Comparison of ENCODE assay signal across 8 cellular contexts in genomic region chr6:77466055-77467028, GRCh38. TPM values are rescaled to one million over a fixed set of nuclear protein-coding genes. Genes with fewer than 3 reads are reported as not detected.
DNase-seq lines count a peak whose midpoint lies in the region; ATAC-seq, FAIRE-seq and TF ChIP-seq lines count a peak whose summit lies in the region.

No MANE protein-coding gene starts in this region.

- H3K27me3 ChIP-seq in A673 (replicated peaks; ENCODE audit: insufficient read depth, low read depth, low read length, poor library complexity) (peaks cover 67% of the 10 kb centered on the region), astrocyte (ENCODE audit: insufficient read depth, low read length) (no peaks in the 10 kb centered on the region), hepatocyte (peaks cover 38% of the 10 kb centered on the region)

- H3K36me3 Mint-ChIP-seq in astrocyte (ENCODE audit: low read depth, unreplicated experiment): no peaks in the 10 kb centered on the region

- H3K36me3 ChIP-seq in A673 (ENCODE audit: insufficient read depth, low read length, poor library complexity, severe bottlenecking): no peaks in the 10 kb centered on the region
- H3K36me3 ChIP-seq in astrocyte (ENCODE audit: insufficient read depth, low read length): no peaks in the 10 kb centered on the region
- H3K36me3 ChIP-seq in hepatocyte (replicated peaks; ENCODE audit: insufficient read depth, low read depth): no peaks in the 10 kb centered on the region

- H3K79me2 ChIP-seq in astrocyte (ENCODE audit: insufficient read depth, low read length): peaks cover 20% of the 10 kb centered on the region
- no peaks in the 10 kb centered on the region for H3K79me2 ChIP-seq in hepatocyte

- peak overlapping the region; percentile 93 for H3K4me3 Mint-ChIP-seq in astrocyte (ENCODE audit: unreplicated experiment)

- H3K9ac ChIP-seq in astrocyte (ENCODE audit: low read length): peak overlapping the region; percentile 81

- H3K9me3 ChIP-seq in A673 (ENCODE audit: low read depth, low read length, poor library complexity, severe bottlenecking) (no peaks in the 10 kb centered on the region), astrocyte (ENCODE audit: insufficient read depth, low read depth, low read length) (no peaks in the 10 kb centered on the region), hepatocyte (ENCODE audit: low read depth) (no peaks in the 10 kb centered on the region)

- DNase-seq in A673 (ENCODE audit: low spot score): peak; percentile 61
- DNase-seq in NCI-H146 (lab: John Stamatoyannopoulos, UW): peak; percentile 54
- peak; percentile 51 for DNase-seq in astrocyte (ENCODE audit: low read depth)
- DNase-seq in hepatocyte (ENCODE audit: low spot score): peak; percentile 86
- DNase-seq in retinal pigment epithelial cell (ENCODE audit: low read depth): peak; percentile 42
- no peak for DNase-seq in mucosa of gallbladder (ENCODE audit: low spot score)

- peaks cover 19% of the 10 kb centered on the region for H3K4me1 Mint-ChIP-seq in astrocyte (ENCODE audit: low read depth, unreplicated experiment)

- no peaks in the 10 kb centered on the region for H3K9me2 ChIP-seq in hepatocyte (replicated peaks; ENCODE audit: insufficient read depth)

- H3K4me3 ChIP-seq in A673 (ENCODE audit: low read depth, low read length, poor library complexity, severe bottlenecking): peak overlapping the region; percentile 40
- H3K4me3 ChIP-seq in GM12875 (ENCODE audit: low read depth, low read length): peak overlapping the region; percentile 40
- H3K4me3 ChIP-seq in astrocyte (ENCODE audit: insufficient read depth, low read depth, low read length): peak overlapping the region; percentile 91
- peak overlapping the region; percentile 84 for H3K4me3 ChIP-seq in hepatocyte
- H3K4me3 ChIP-seq in retinal pigment epithelial cell (ENCODE audit: low read length): peak overlapping the region; percentile 87

- BruUV-seq in A673 (replicated peaks; lab: Mats Ljungman, UMichigan): no TSS peak

- intact Hi-C loops in A673 (cut with micrococcal nuclease; ENCODE audit: unreplicated experiment): no loop called here

- no peaks in the 10 kb centered on the region for H3K9me3 Mint-ChIP-seq in astrocyte (ENCODE audit: unreplicated experiment)

- CTCF ChIA-PET in A673 (lab: Charles Lee): no interaction called here

- H3K4me1 ChIP-seq in A673 (ENCODE audit: insufficient read depth, low read length, poor library complexity, severe bottlenecking): peaks cover 4% of the 10 kb centered on the region
- H3K4me1 ChIP-seq in astrocyte (ENCODE audit: insufficient read depth, low read length): peaks cover 24% of the 10 kb centered on the region
- peaks cover 14% of the 10 kb centered on the region for H3K4me1 ChIP-seq in hepatocyte (ENCODE audit: insufficient read depth)

- H2AFZ ChIP-seq in astrocyte (ENCODE audit: low read depth, low read length) (peak overlapping the region; percentile 93), hepatocyte (peak overlapping the region; percentile 98)

- H4K20me1 ChIP-seq in astrocyte (ENCODE audit: insufficient read depth, low read length) (no peaks in the 10 kb centered on the region), hepatocyte (ENCODE audit: insufficient read depth, poor library complexity, severe bottlenecking) (no peaks in the 10 kb centered on the region)

- POLR2A ChIA-PET in A673 (lab: Charles Lee; ENCODE audit: low non-redundant PET): no interaction called here

- WGBS in hepatocyte (ENCODE audit: low lambda C conversion rate, missing lambda C conversion rate): 1% methylated on average over 36 of the region's 36 CpGs

- peak; percentile 56 for TF ChIP-seq CTCF in A673 (conservative IDR thresholded peaks at IDR 0.05; ENCODE audit: low read depth, low read length)
- TF ChIP-seq CTCF in GM12875 (IDR thresholded peaks at IDR 0.05; ENCODE audit: borderline replicate concordance, insufficient read depth, low read depth, low read length): peak; percentile 60; the same call in 1 of the 2 replicates
- peak; percentile 84 for TF ChIP-seq CTCF in astrocyte (IDR thresholded peaks at IDR 0.05; ENCODE audit: insufficient read depth, low read depth, low read length)
- TF ChIP-seq CTCF in hepatocyte (IDR thresholded peaks at IDR 0.05; ENCODE audit: poor library complexity): peak; percentile 80
- peak; percentile 84 for TF ChIP-seq CTCF in retinal pigment epithelial cell (conservative IDR thresholded peaks at IDR 0.05; ENCODE audit: low read depth, low read length)

- H3K27ac Mint-ChIP-seq in astrocyte (ENCODE audit: unreplicated experiment): peak overlapping the region; percentile 70

- H3K27me3 Mint-ChIP-seq in astrocyte (ENCODE audit: low read depth, unreplicated experiment): peaks cover 42% of the 10 kb centered on the region

- H3K4me2 ChIP-seq in astrocyte (ENCODE audit: low read length) (peak overlapping the region; percentile 99), hepatocyte (peak overlapping the region; percentile 90)

- ATAC-seq in HG02588 (IDR thresholded peaks at IDR 0.05; ENCODE audit: unreplicated experiment): peak; percentile 85

- H3K27ac ChIP-seq in A673 (ENCODE audit: low read depth, low read length, poor library complexity, severe bottlenecking) (no peak overlapping the region), astrocyte (ENCODE audit: low read depth, low read length) (peak overlapping the region; percentile 47), hepatocyte (no peak overlapping the region)

- peak; percentile 20 for FAIRE-seq in astrocyte (lab: Jason Lieb, UNC)

RNA-seq across cellular contexts. Expression of gene HTR1B, which starts 3.1 kb away (rescaled TPM):
- total RNA-seq in A673 (2021) (not detected in 2 replicates), astrocyte (1.2 and 1.9 TPM in 2 replicates), hepatocyte (0.36 and 0.47 TPM in 2 replicates), mucosa of gallbladder (0.58 TPM)
- not detected in 2 replicates for polyA plus RNA-seq in hepatocyte

Comparison
In these comparisons a context has a peak if more than half of its experiments do, and no peak if none do; other contexts are left out.
1. H3K4me3 ChIP-seq: peak in every context shown above with its lines; median percentile 91 in astrocyte; 87 in retinal pigment epithelial cell; 84 in hepatocyte; 40 in A673; 40 in GM12875.